In genomic region chr6:158290659-158291058, GRCh38 we compare ENCODE assay signal across 9 cellular contexts. TPM values are rescaled to one million over a fixed set of nuclear protein-coding genes. Genes with fewer than 3 reads are reported as not detected.
DNase-seq lines count a peak whose midpoint lies in the region; ATAC-seq and TF ChIP-seq lines count a peak whose summit lies in the region.
"Had no signal": no experiment of that assay in that cellular context is flagged by ENCODE, and none has a peak within 500 bp of the region (broad histone marks: within the 10 kb centered on the region; RNA-seq: fewer than 3 reads in every experiment).

No MANE protein-coding gene starts in this region.

- no peaks in the 10 kb centered on the region for H3K9me2 ChIP-seq in MM.1S (replicated peaks; ENCODE audit: insufficient read depth, low read length)

- peak; percentile 98 to 99 for ATAC-seq in CD4-positive, CD25-positive, alpha-beta regulatory T cell (ENCODE audit: low read depth in 2 of 2)
- ATAC-seq in GM21526 (IDR thresholded peaks at IDR 0.05; ENCODE audit: low FRiP score, unreplicated experiment) = peak; percentile 83

- DNase-seq in CD4-positive, CD25-positive, alpha-beta regulatory T cell = peak; percentile 16 to 92 (median 72)
- DNase-seq in MM.1S (peak; percentile 80), prostate gland (ENCODE audit: low spot score) (no peak), SW480 (ENCODE audit: low spot score) (no peak), MV-4-11 (lab: John Stamatoyannopoulos, UW) (no peak)
- DNase-seq in activated effector memory CD4-positive, alpha-beta T cell treated with Interleukin-2 at 50 U/mL for 16 hours = peak; percentile 37
- peak; percentile 17 to 41 (median 29) for DNase-seq in stimulated activated CD4-positive, alpha-beta T cell treated with anti-CD3 and anti-CD28 coated beads, TNF-alpha, amount 100 ng/mL, for 48 hours (ENCODE audit: low read depth in 3 of 3)

- H2AFZ ChIP-seq in MM.1S (ENCODE audit: low read length) = peak overlapping the region; percentile 27

- peaks cover 12% of the 10 kb centered on the region; the same call in 1 of the 2 replicates for H3K79me2 ChIP-seq in MM.1S (ENCODE audit: low read length)

- peak overlapping the region; percentile 79 to 97 (median 84) for H3K4me3 Mint-ChIP-seq in CD4-positive, CD25-positive, alpha-beta regulatory T cell

- no peaks in the 10 kb centered on the region for H3K9me3 ChIP-seq in CD4-positive, CD25-positive, alpha-beta regulatory T cell (ENCODE audit: control insufficient read depth in 2 of 2, low read length in 2 of 2)
- H3K9me3 ChIP-seq in MM.1S (replicated peaks; ENCODE audit: insufficient read depth, low read length) = no peaks in the 10 kb centered on the region
- H3K9me3 ChIP-seq in prostate gland = no peaks in the 10 kb centered on the region

- H3K27me3 ChIP-seq in CD4-positive, CD25-positive, alpha-beta regulatory T cell (ENCODE audit: control insufficient read depth, insufficient read depth, low read length) = no peaks in the 10 kb centered on the region
- no peaks in the 10 kb centered on the region for H3K27me3 ChIP-seq in MM.1S (replicated peaks; ENCODE audit: insufficient read depth, low read length)
- H3K27me3 ChIP-seq in prostate gland (replicated peaks; ENCODE audit: insufficient read depth) = no peaks in the 10 kb centered on the region

- no peaks in the 10 kb centered on the region for H4K20me1 ChIP-seq in MM.1S (ENCODE audit: insufficient read depth, low read length)

- H3K36me3 ChIP-seq in CD4-positive, CD25-positive, alpha-beta regulatory T cell (ENCODE audit: control insufficient read depth, insufficient read depth, low read length) = peaks cover 2% of the 10 kb centered on the region
- H3K36me3 ChIP-seq in MM.1S (replicated peaks; ENCODE audit: insufficient read depth, low read length) (no peaks in the 10 kb centered on the region), prostate gland (no peaks in the 10 kb centered on the region)

- peaks cover 6% of the 10 kb centered on the region for H3K27me3 Mint-ChIP-seq in CD4-positive, CD25-positive, alpha-beta regulatory T cell

- peaks cover 42 to 73% (median 59%) of the 10 kb centered on the region in 4 donors for H3K4me1 Mint-ChIP-seq in CD4-positive, CD25-positive, alpha-beta regulatory T cell

- H3K4me3 ChIP-seq in CD4-positive, CD25-positive, alpha-beta regulatory T cell (ENCODE audit: low read depth, low read length) = peak overlapping the region; percentile 89
- peak overlapping the region; percentile 46 for H3K4me3 ChIP-seq in MM.1S (ENCODE audit: low read length)
- H3K4me3 ChIP-seq in prostate gland = no peak overlapping the region

- peak overlapping the region; percentile 82 for H3K27ac ChIP-seq in CD4-positive, CD25-positive, alpha-beta regulatory T cell (ENCODE audit: insufficient read depth, low read length, poor library complexity, severe bottlenecking)
- H3K27ac ChIP-seq in MM.1S (ENCODE audit: low read length) = peak overlapping the region; percentile 96
- H3K27ac ChIP-seq in prostate gland = no peak overlapping the region
- H3K27ac ChIP-seq: VCaP had no signal

- H3K9me3 Mint-ChIP-seq in CD4-positive, CD25-positive, alpha-beta regulatory T cell = no peaks in the 10 kb centered on the region

- no peak for TF ChIP-seq POLR2A in prostate gland (IDR thresholded peaks at IDR 0.05)

- H3K27ac Mint-ChIP-seq in CD4-positive, CD25-positive, alpha-beta regulatory T cell = peak overlapping the region; percentile 87 to 96 (median 93)

- intact Hi-C loops in prostate gland (cut with DNase I) = no loop called here

- peaks cover 49% of the 10 kb centered on the region for H3K4me1 ChIP-seq in CD4-positive, CD25-positive, alpha-beta regulatory T cell (ENCODE audit: control insufficient read depth, insufficient read depth, low read length, poor library complexity, severe bottlenecking)
- H3K4me1 ChIP-seq in MM.1S (ENCODE audit: low read length) (peaks cover 30% of the 10 kb centered on the region), prostate gland (replicated peaks) (no peaks in the 10 kb centered on the region)

- H3K36me3 Mint-ChIP-seq in CD4-positive, CD25-positive, alpha-beta regulatory T cell = peaks cover 7% of the 10 kb centered on the region

- peaks cover 13% of the 10 kb centered on the region for H3F3A ChIP-seq in MM.1S (ENCODE audit: insufficient read depth, low read length)

- TF ChIP-seq CTCF in MM.1S (IDR thresholded peaks at IDR 0.05; ENCODE audit: low read length) = no peak
- TF ChIP-seq CTCF in prostate gland (IDR thresholded peaks at IDR 0.05) = no peak

- 78% methylated on average over 3 of the region's 3 CpGs for WGBS in prostate gland

- H3K4me2 ChIP-seq in MM.1S (ENCODE audit: low read depth, low read length) = peak overlapping the region; percentile 93

- peak overlapping the region; percentile 77 for H3K9ac ChIP-seq in MM.1S (ENCODE audit: low read length)

RNA-seq across cellular contexts. Expression of gene TULP4, which starts 21.6 kb away (rescaled TPM):
- 158 TPM for total RNA-seq in CD4-positive, CD25-positive, alpha-beta regulatory T cell
- polyA plus RNA-seq in CD4-positive, CD25-positive, alpha-beta regulatory T cell = 10 to 100 TPM; 43.3 to 57.8 (median 54.7) TPM
- 100 to 1,000 TPM; 111 to 119 TPM for total RNA-seq in prostate gland

Comparison
In these comparisons a context has a peak if more than half of its experiments do, and no peak if none do; other contexts are left out.
1. DNase-seq: peak in CD4-positive, CD25-positive, alpha-beta regulatory T cell (3 of 3), MM.1S (single experiment), activated effector memory CD4-positive, alpha-beta T cell treated with Interleukin-2 at 50 U/mL for 16 hours (single experiment) and stimulated activated CD4-positive, alpha-beta T cell treated with anti-CD3 and anti-CD28 coated beads, TNF-alpha, amount 100 ng/mL, for 48 hours (3 of 3); none in prostate gland (single experiment), SW480 (single experiment) and MV-4-11 (single experiment).
2. H3K27ac ChIP-seq: peak in CD4-positive, CD25-positive, alpha-beta regulatory T cell (single experiment) and MM.1S (single experiment); none in prostate gland (0 of 2).
3. H3K4me3 ChIP-seq: peak in CD4-positive, CD25-positive, alpha-beta regulatory T cell (single experiment) and MM.1S (single experiment); none in prostate gland (0 of 2).